ENCODE assay signal across 8 cellular contexts in the genomic region with DNA sequence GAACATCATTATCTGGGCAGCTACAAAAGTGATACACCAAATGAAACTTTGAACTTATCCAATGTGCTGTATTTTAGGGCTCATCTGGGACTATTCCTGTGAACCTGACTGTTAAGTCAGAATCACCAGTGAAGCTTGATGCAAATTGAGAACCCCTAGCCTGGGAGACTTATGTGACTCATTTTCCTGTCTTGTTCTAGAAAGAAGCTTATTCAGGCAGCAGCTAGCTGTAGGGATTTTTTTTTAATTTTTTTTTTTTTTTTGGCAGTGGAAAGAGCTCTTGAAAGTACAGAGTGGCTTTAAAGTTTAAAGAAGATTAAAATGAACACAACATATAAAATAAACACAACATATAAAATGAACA.
A peak's percentile ranks its signal among the peaks of the same experiment; 100 is the strongest.
DNase-seq lines count a peak whose midpoint lies in the region; ATAC-seq and TF ChIP-seq lines count a peak whose summit lies in the region.

No MANE protein-coding gene starts in this region.

- no peak for TF ChIP-seq CTCF in IMR-90 (conservative IDR thresholded peaks at IDR 0.05; ENCODE audit: low read depth, low read length)
- no peak for TF ChIP-seq CTCF in breast epithelium (IDR thresholded peaks at IDR 0.05)
- no peak for TF ChIP-seq CTCF in retinal pigment epithelial cell (conservative IDR thresholded peaks at IDR 0.05; ENCODE audit: low read depth, low read length)

- dilution Hi-C loops in IMR-90 (cut with HindIII; ENCODE audit: low sequenced_read_pairs, unreplicated experiment) = no loop called here

- DNase-seq in AG08396 (ENCODE audit: low spot score) = peak; percentile 18
- peak; percentile 88 for DNase-seq in IMR-90
- DNase-seq in breast epithelium (ENCODE audit: low spot score in 2 of 2) = no peak
- peak; percentile 78 for DNase-seq in retinal pigment epithelial cell (ENCODE audit: low read depth)
- DNase-seq in activated gamma-delta T cell treated with Interleukin-2 at 50 U/mL for 16 hours = no peak
- DNase-seq in G401 (ENCODE audit: low spot score) = no peak

- H3K79me1 ChIP-seq in IMR-90 (ENCODE audit: low read depth in 1 of 2, low read length in 2 of 2) = peaks cover 23 to 47% of the 10 kb centered on the region in 2 experiments

- H3K56ac ChIP-seq in IMR-90 (ENCODE audit: extremely low read depth, insufficient read depth, low read length) = no peak overlapping the region

- H2BK15ac ChIP-seq in IMR-90 (ENCODE audit: low read depth, low read length) = 0 out of 3 replicates have a peak overlapping the region, but pooled peaks have one; percentile 1

- no peaks in the 10 kb centered on the region for H3K9me3 ChIP-seq in IMR-90 (ENCODE audit: control insufficient read depth, insufficient read depth, low read length)
- no peaks in the 10 kb centered on the region for H3K9me3 ChIP-seq in breast epithelium

- H2AK5ac ChIP-seq in IMR-90 (ENCODE audit: low read depth, low read length) = peak overlapping the region; percentile 32

- in situ Hi-C loops in IMR-90 (cut with MboI; ENCODE audit: low sequenced_read_pairs) = no loop called here
- in situ Hi-C loops in G401 (cut with HindIII; ENCODE audit: low sequenced_read_pairs) = no loop called here

- H3K27ac ChIP-seq in IMR-90 (ENCODE audit: insufficient read depth, low read length) (no peak overlapping the region), breast epithelium (peak overlapping the region; percentile 56 to 66)

- no peak overlapping the region for H3K14ac ChIP-seq in IMR-90 (replicated peaks; ENCODE audit: low read depth, low read length)

- H3K4me3 ChIP-seq in IMR-90 (ENCODE audit: insufficient read depth, low read depth, low read length) (no peak overlapping the region), breast epithelium (no peak overlapping the region), retinal pigment epithelial cell (ENCODE audit: low read length) (no peak overlapping the region)

- H4K8ac ChIP-seq in IMR-90 (ENCODE audit: low read depth in 2 of 2, low read length in 2 of 2) = peak overlapping the region in 1 of 2 experiments; percentile 6; a peak in 1 of 4 replicates

- intact Hi-C loops in IMR-90 (cut with micrococcal nuclease) (no loop called here), breast epithelium (cut with DNase I; ENCODE audit: low total_unique reads) (loop anchor here (10.0 kb wide), 1 partner anchor 140 kb away; no protein-coding TSS in a partner anchor)

- BruUV-seq in IMR-90 (replicated peaks; lab: Mats Ljungman, UMichigan) = no TSS peak

- H3K4ac ChIP-seq in IMR-90 (ENCODE audit: low read depth, low read length) = peak overlapping the region; percentile 41; the same call in 1 of the 2 replicates

- H2AK9ac ChIP-seq in IMR-90 (replicated peaks; ENCODE audit: low read depth, low read length, poor library complexity) = no peak overlapping the region

- CTCF ChIA-PET in IMR-90 (lab: Yijun Ruan, JAX) = interaction anchor here (1.0 kb wide), 1 partner anchor 10 kb away, joined by 3 read pairs; no protein-coding TSS in a partner anchor

- peak overlapping the region; percentile 1; the same call in 1 of the 2 replicates for H2BK20ac ChIP-seq in IMR-90 (ENCODE audit: low read depth, low read length)

- no peak overlapping the region for H3K4me2 ChIP-seq in IMR-90 (ENCODE audit: low read depth, low read length)

- no peak overlapping the region for H4K5ac ChIP-seq in IMR-90 (ENCODE audit: low read depth, low read length)

- H2BK120ac ChIP-seq in IMR-90 (ENCODE audit: low read depth, low read length) = peak overlapping the region; percentile 30; the same call in 1 of the 2 replicates

- H2BK5ac ChIP-seq in IMR-90 (ENCODE audit: low read depth, low read length, poor library complexity, severe bottlenecking) = peak overlapping the region; percentile 18

- no peak overlapping the region for H3K23ac ChIP-seq in IMR-90 (ENCODE audit: low read depth, low read length)

- no peak overlapping the region for H3K9ac ChIP-seq in IMR-90 (ENCODE audit: low read depth, low read length)

- peaks cover 11% of the 10 kb centered on the region for H3K9me1 ChIP-seq in IMR-90 (ENCODE audit: insufficient read depth, low read length)

- no peak overlapping the region for H4K91ac ChIP-seq in IMR-90 (ENCODE audit: insufficient read depth, low read depth, low read length)

- no peak overlapping the region for H2AFZ ChIP-seq in IMR-90 (replicated peaks; ENCODE audit: low read length, poor library complexity)

- no peaks in the 10 kb centered on the region for H3K36me3 ChIP-seq in IMR-90 (ENCODE audit: control insufficient read depth, insufficient read depth, low read length)
- no peaks in the 10 kb centered on the region for H3K36me3 ChIP-seq in breast epithelium

- H3K27me3 ChIP-seq in IMR-90 (ENCODE audit: control insufficient read depth, insufficient read depth, low read length) = no peaks in the 10 kb centered on the region
- H3K27me3 ChIP-seq in breast epithelium = no peaks in the 10 kb centered on the region

- TF ChIP-seq POLR2A in IMR-90 (IDR thresholded peaks at IDR 0.05; ENCODE audit: low read depth, low read length) = no peak
- no peak for TF ChIP-seq POLR2A in breast epithelium (IDR thresholded peaks at IDR 0.05)

- ATAC-seq in GM19397 (IDR thresholded peaks at IDR 0.05; ENCODE audit: unreplicated experiment) = peak; percentile 24
- peak; percentile 82 for ATAC-seq in IMR-90 (ENCODE audit: low read depth)
- ATAC-seq in GM18873 (IDR thresholded peaks at IDR 0.05; ENCODE audit: low FRiP score, unreplicated experiment) = no peak

- 0 out of 2 replicates have a peak, but pooled peaks have one; percentile 4 for TF ChIP-seq RAD21 in IMR-90 (IDR thresholded peaks at IDR 0.05; ENCODE audit: low read length)

- no peak overlapping the region for H3K18ac ChIP-seq in IMR-90 (ENCODE audit: low read depth, low read length)

- POLR2A ChIA-PET in IMR-90 (lab: Charles Lee; ENCODE audit: unreplicated experiment) = no interaction called here

- no peaks in the 10 kb centered on the region for H4K20me1 ChIP-seq in IMR-90 (ENCODE audit: insufficient read depth, low read length)

- H3K4me1 ChIP-seq in IMR-90 (ENCODE audit: control insufficient read depth, insufficient read depth, low read length) (peaks cover 13% of the 10 kb centered on the region), breast epithelium (no peaks in the 10 kb centered on the region)

TF ChIP-seq in IMR-90, 13 proteins besides CTCF, POLR2A, EP300 and RAD21:
- no peak for TF ChIP-seq ELK1 (IDR thresholded peaks at IDR 0.05; ENCODE audit: borderline replicate concordance, low read depth, low read length)
- no peak for TF ChIP-seq RFX5 (IDR thresholded peaks at IDR 0.05; ENCODE audit: low read depth, low read length)
- TF ChIP-seq SMC3 (IDR thresholded peaks at IDR 0.05; ENCODE audit: low read depth, low read length) = no peak
- no peak for TF ChIP-seq NFE2L2 (IDR thresholded peaks at IDR 0.05; ENCODE audit: low read depth, low read length)
- no peak for TF ChIP-seq MAFK (IDR thresholded peaks at IDR 0.05; ENCODE audit: low read depth, low read length)
- TF ChIP-seq, protein P1, sequence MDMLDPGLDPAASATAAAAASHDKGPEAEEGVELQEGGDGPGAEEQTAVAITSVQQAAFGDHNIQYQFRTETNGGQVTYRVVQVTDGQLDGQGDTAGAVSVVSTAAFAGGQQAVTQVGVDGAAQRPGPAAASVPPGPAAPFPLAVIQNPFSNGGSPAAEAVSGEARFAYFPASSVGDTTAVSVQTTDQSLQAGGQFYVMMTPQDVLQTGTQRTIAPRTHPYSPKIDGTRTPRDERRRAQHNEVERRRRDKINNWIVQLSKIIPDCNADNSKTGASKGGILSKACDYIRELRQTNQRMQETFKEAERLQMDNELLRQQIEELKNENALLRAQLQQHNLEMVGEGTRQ (IDR thresholded peaks at IDR 0.05; ENCODE audit: low read depth, low read length) = no peak
- TF ChIP-seq BHLHE40 (IDR thresholded peaks at IDR 0.05; ENCODE audit: low read depth, low read length) = no peak
- TF ChIP-seq RCOR1 (IDR thresholded peaks at IDR 0.05; ENCODE audit: insufficient replicate concordance, low read length) = no peak
- TF ChIP-seq MXI1 (IDR thresholded peaks at IDR 0.05; ENCODE audit: borderline replicate concordance, low read depth, low read length) = no peak
- no peak for TF ChIP-seq CHD1 (IDR thresholded peaks at IDR 0.05; ENCODE audit: low read depth, low read length)
- no peak for TF ChIP-seq FOS (IDR thresholded peaks at IDR 0.05; ENCODE audit: low read depth, low read length)
- no peak for TF ChIP-seq CEBPB (IDR thresholded peaks at IDR 0.05; ENCODE audit: low read depth, low read length)

Comparison
In these comparisons a context has a peak if more than half of its experiments do, and no peak if none do; other contexts are left out.
1. DNase-seq: peak in AG08396 (single experiment), IMR-90 (single experiment) and retinal pigment epithelial cell (single experiment); none in breast epithelium (0 of 2), activated gamma-delta T cell treated with Interleukin-2 at 50 U/mL for 16 hours (single experiment) and G401 (single experiment).